Comparison of ENCODE assay signal across 27 cellular contexts in genomic region chr7:153470004-153470671, GRCh38.
"Had no signal": no experiment of that assay in that cellular context is flagged by ENCODE, and none has a peak within 500 bp of the region (broad histone marks: within the 10 kb centered on the region; RNA-seq: fewer than 3 reads in every experiment).

No MANE protein-coding gene starts in this region.

- H3K27ac ChIP-seq: hepatocyte, pancreas, prostate gland, right lobe of liver, tibial artery, upper lobe of right lung had no signal

- ATAC-seq: left lobe of liver; mucosa of descending colon; naive thymus-derived CD4-positive, alpha-beta T cell; pancreas; right lobe of liver; stimulated activated memory B cell treated with anti-CD40 and anti-IgM and Interleukin-4, amounts not matched to agents 10 μg/mL and 1 μg/mL and 100 μg/mL, for 72 hours; stimulated activated naive CD8-positive, alpha-beta T cell treated with anti-CD3 and anti-CD28 coated beads, Interleukin-15, amount 100 ng/mL, for 72 hours; upper lobe of right lung had no signal

- FAIRE-seq: pancreas, urothelium cell line had no signal

- H3K36me3 ChIP-seq: heart right ventricle, pancreas, prostate gland, right lobe of liver, tibial artery, upper lobe of right lung had no signal

- DNase-seq: islet precursor cell; midbrain; mucosa of descending colon; naive thymus-derived CD4-positive, alpha-beta T cell; nucleus accumbens; pancreas; posterior cingulate gyrus; retina; right lobe of liver; stimulated activated CD4-positive, alpha-beta T cell treated with anti-CD3 and anti-CD28 coated beads, Interleukin-1b, Interleukin-23, amount 100 ng/mL, for 48 hours; stimulated activated CD4-positive, alpha-beta T cell treated with anti-CD3 and anti-CD28 coated beads, Interleukin-2, amount 100 ng/mL, for 48 hours; stimulated activated CD4-positive, alpha-beta T cell treated with anti-CD3 and anti-CD28 coated beads, Interleukin-4, amount 100 ng/mL, for 4 hours; stimulated activated CD8-positive, alpha-beta memory T cell treated with anti-CD3 and anti-CD28 coated beads, Interleukin-4, amount 100 ng/mL, for 48 hours; stimulated activated naive CD4-positive, alpha-beta T cell treated with Interleukin-2 at 50 U/mL for 16 hours; stimulated activated naive CD8-positive, alpha-beta T cell treated with anti-CD3 and anti-CD28 coated beads, Interleukin-15, amount 100 ng/mL, for 72 hours; substantia nigra; tibial artery; trophoblast cell; upper lobe of right lung had no signal

- H3K9me3 ChIP-seq: pancreas, prostate gland, right lobe of liver, tibial artery, upper lobe of right lung had no signal

- H3K4me3 ChIP-seq: heart right ventricle, hepatocyte, lung, mucosa of descending colon, pancreas, prostate gland, right lobe of liver, smooth muscle cell, tibial artery, upper lobe of right lung had no signal

- H3K27me3 ChIP-seq: hepatocyte, pancreas, right lobe of liver, tibial artery, upper lobe of right lung had no signal

- H3K4me1 ChIP-seq: pancreas, prostate gland, right lobe of liver, tibial artery, upper lobe of right lung had no signal
